In the genomic region with DNA sequence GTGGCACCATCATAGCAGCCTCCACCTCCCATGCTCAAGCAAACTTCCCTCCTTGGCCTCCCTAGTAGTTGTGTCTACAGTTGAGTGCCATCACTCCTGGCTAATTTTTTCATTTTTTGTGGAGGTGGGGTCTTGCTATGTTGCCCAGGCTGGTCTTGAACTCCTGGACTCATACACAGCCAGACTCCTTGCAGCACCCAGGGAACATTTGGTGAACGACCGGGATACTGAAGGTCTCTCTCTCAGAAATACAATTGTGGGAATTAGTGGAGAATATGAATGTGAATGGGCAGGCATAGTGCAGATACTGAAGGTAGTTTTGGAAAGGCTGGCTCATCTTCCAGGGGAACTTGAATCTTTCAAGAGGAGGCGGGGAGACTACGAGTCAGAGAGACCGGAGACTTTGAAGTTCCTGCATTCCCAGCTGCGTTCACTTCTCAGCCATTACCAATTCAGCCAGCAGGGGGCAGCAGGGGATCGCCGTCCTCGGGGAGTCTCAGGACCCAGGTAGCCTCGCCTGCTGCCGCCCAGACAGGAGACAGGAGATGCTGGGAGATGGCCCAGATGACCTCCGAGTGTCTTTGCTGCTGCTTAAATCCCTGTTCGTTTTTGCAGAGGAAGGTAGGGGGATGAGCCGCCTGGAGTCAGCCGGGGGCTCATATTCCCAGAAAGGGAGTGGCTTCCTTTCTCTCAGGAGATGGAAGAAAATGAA, we compare ENCODE assay signal across 8 cellular contexts.
A peak's percentile ranks its signal among the peaks of the same experiment; 100 is the strongest.
DNase-seq lines count a peak whose midpoint lies in the region; ATAC-seq and TF ChIP-seq lines count a peak whose summit lies in the region.

No MANE protein-coding gene starts in this region.

- H3K27me3 Mint-ChIP-seq in activated naive CD4-positive, alpha-beta T cell treated with anti-CD3 and anti-CD28 coated beads for 36 hours (ENCODE audit: low read depth), result peaks cover 21% of the 10 kb centered on the region

- intact Hi-C loops in activated naive CD4-positive, alpha-beta T cell treated with anti-CD3 and anti-CD28 coated beads for 36 hours (cut with micrococcal nuclease), result no loop called here
- intact Hi-C loops in psoas muscle (cut with DNase I), result loop anchor here in 1 of 2 donors (5.0 kb wide), 2 partner anchors 1022 to 1347 kb away; a partner anchor contains a TSS

- no peaks in the 10 kb centered on the region for H3K9me3 Mint-ChIP-seq in activated naive CD4-positive, alpha-beta T cell treated with anti-CD3 and anti-CD28 coated beads for 36 hours

- H3K36me3 Mint-ChIP-seq in activated naive CD4-positive, alpha-beta T cell treated with anti-CD3 and anti-CD28 coated beads for 36 hours (ENCODE audit: low read depth), result no peaks in the 10 kb centered on the region

- no peak overlapping the region for H3K4me3 ChIP-seq in BJ (ENCODE audit: low read depth, low read length)
- no peak overlapping the region for H3K4me3 ChIP-seq in cardiac muscle cell
- H3K4me3 ChIP-seq in psoas muscle, result no peak overlapping the region

- POLR2A ChIA-PET in BJ (lab: Charles Lee), result no interaction called here

- no peak overlapping the region for H3K27ac ChIP-seq in cardiac muscle cell
- no peak overlapping the region for H3K27ac ChIP-seq in psoas muscle

- H3K4me1 ChIP-seq in cardiac muscle cell (ENCODE audit: low read depth) (no peaks in the 10 kb centered on the region), psoas muscle (no peaks in the 10 kb centered on the region)

- no peak overlapping the region for H3K27ac Mint-ChIP-seq in activated naive CD4-positive, alpha-beta T cell treated with anti-CD3 and anti-CD28 coated beads for 36 hours

- ATAC-seq in GM18907 (IDR thresholded peaks at IDR 0.05; ENCODE audit: unreplicated experiment) (peak; percentile 65), psoas muscle (peak in 1 of 4 donors; percentile 53), HG03521 (IDR thresholded peaks at IDR 0.05; ENCODE audit: unreplicated experiment) (no peak), GM18861 (IDR thresholded peaks at IDR 0.05; ENCODE audit: unreplicated experiment) (no peak)

- H3K9me3 ChIP-seq in cardiac muscle cell (ENCODE audit: low read depth) (no peaks in the 10 kb centered on the region), psoas muscle (no peaks in the 10 kb centered on the region)

- no peaks in the 10 kb centered on the region for H3K4me1 Mint-ChIP-seq in activated naive CD4-positive, alpha-beta T cell treated with anti-CD3 and anti-CD28 coated beads for 36 hours (ENCODE audit: low read depth)

- DNase-seq in BJ (ENCODE audit: low read depth), result no peak
- peak; percentile 67 for DNase-seq in NCI-H2227 treated with DMSO at 0.1 percent for 48 hours (lab: John Stamatoyannopoulos, UW)
- DNase-seq in activated naive CD4-positive, alpha-beta T cell treated with anti-CD3 and anti-CD28 coated beads for 36 hours, result peak; percentile 64
- DNase-seq in cardiac muscle cell (ENCODE audit: low read depth in 1 of 2, low spot score in 1 of 2), result peak; percentile 66 to 69
- no peak for DNase-seq in psoas muscle

- CTCF ChIA-PET in BJ (lab: Yijun Ruan, JAX), result interaction anchor here (0.6 to 2.7 kb wide), 5 partner anchors 8 to 1021 kb away, joined by 3 to 17 read pairs (median 3); a partner anchor contains a TSS
- CTCF ChIA-PET in activated naive CD4-positive, alpha-beta T cell treated with anti-CD3 and anti-CD28 coated beads for 36 hours (lab: Charles Lee), result interaction anchor here (0.9 kb wide), 1 partner anchor 157 kb away, joined by 4 read pairs; no protein-coding TSS in a partner anchor

- H3K27me3 ChIP-seq in BJ (ENCODE audit: control insufficient read depth, insufficient read depth, low read length), result no peaks in the 10 kb centered on the region
- no peaks in the 10 kb centered on the region for H3K27me3 ChIP-seq in cardiac muscle cell
- no peaks in the 10 kb centered on the region for H3K27me3 ChIP-seq in psoas muscle (ENCODE audit: insufficient read depth in 3 of 3, low read length in 2 of 3)

- H3K36me3 ChIP-seq in BJ (ENCODE audit: control insufficient read depth, insufficient read depth, low read length) (no peaks in the 10 kb centered on the region), cardiac muscle cell (no peaks in the 10 kb centered on the region), psoas muscle (ENCODE audit: insufficient read depth in 1 of 2, low read depth in 1 of 2) (no peaks in the 10 kb centered on the region)

- peak; percentile 76 for TF ChIP-seq CTCF in BJ (IDR thresholded peaks at IDR 0.05; ENCODE audit: insufficient read depth, low read depth, low read length)
- TF ChIP-seq CTCF in cardiac muscle cell (IDR thresholded peaks at IDR 0.05; ENCODE audit: low read depth, low read length), result peak; percentile 83
- TF ChIP-seq CTCF in psoas muscle (IDR thresholded peaks at IDR 0.05), result peak; percentile 67

- no peak overlapping the region for H3K4me3 Mint-ChIP-seq in activated naive CD4-positive, alpha-beta T cell treated with anti-CD3 and anti-CD28 coated beads for 36 hours

- 14 to 18% (median 17%) methylated on average over 15 of the region's 15 CpGs for WGBS in psoas muscle, 3 donors

Comparison
In these comparisons a context has a peak if more than half of its experiments do, and no peak if none do; other contexts are left out.
1. DNase-seq: peak in NCI-H2227 treated with DMSO at 0.1 percent for 48 hours (single experiment), activated naive CD4-positive, alpha-beta T cell treated with anti-CD3 and anti-CD28 coated beads for 36 hours (single experiment) and cardiac muscle cell (2 of 2); none in BJ (single experiment) and psoas muscle (0 of 2).
2. Peak in every context shown above with its lines, with median percentiles within 50 percentile points of each other: CTCF ChIP-seq.